ENCODE assay signal across 8 cellular contexts in the genomic region with DNA sequence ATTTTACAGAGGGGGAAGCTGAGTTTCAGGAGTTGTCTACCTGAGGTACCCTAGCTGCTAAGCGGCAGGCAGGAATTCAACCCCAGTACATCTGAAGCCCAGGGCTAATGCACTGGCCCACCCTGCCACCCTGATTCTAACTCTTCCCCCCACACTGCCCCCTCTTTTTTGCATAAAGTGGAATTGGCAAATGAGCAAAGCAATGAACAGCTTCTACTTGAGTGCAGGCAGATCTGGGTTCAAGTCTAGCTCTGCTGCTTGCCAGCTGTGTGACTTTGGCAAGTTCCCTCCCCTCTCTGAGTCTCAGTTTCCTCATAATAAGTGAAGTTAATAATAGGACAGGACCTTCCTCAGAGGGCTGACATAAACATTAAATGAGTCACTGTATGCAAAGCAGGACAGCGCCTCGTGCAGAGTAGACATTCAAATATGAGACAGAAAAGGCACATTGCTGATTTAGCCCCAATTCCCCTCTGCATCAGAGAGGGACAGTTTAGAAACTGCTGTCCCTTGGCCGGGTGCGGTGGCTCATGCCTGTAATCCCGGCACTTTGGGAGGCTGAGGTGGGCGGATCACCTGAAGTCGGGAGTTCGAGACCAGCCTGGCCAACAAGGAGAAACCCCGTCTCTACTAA. TPM values are rescaled to one million over a fixed set of nuclear protein-coding genes. Genes with fewer than 3 reads are reported as not detected.
A peak's percentile ranks its signal among the peaks of the same experiment; 100 is the strongest.
DNase-seq lines count a peak whose midpoint lies in the region; ATAC-seq and TF ChIP-seq lines count a peak whose summit lies in the region.

No MANE protein-coding gene starts in this region.

- no peak overlapping the region for H3K4me3 ChIP-seq in Panc1 (ENCODE audit: low read depth in 2 of 2, low read length in 2 of 2)
- H3K4me3 ChIP-seq in fibroblast of mammary gland (ENCODE audit: control insufficient read depth, low read depth, low read length), result no peak overlapping the region
- H3K4me3 ChIP-seq in ovary, result no peak overlapping the region

- H3K4me1 ChIP-seq in Panc1 (ENCODE audit: control insufficient read depth, insufficient read depth, low read length), result peaks cover 56% of the 10 kb centered on the region
- no peaks in the 10 kb centered on the region for H3K4me1 ChIP-seq in ovary (ENCODE audit: insufficient read depth)

- intact Hi-C loops in Panc1 (cut with micrococcal nuclease; ENCODE audit: unreplicated experiment), result no loop called here
- intact Hi-C loops in ovary (cut with DNase I), result loop anchor here in 1 of 4 donors (10.0 kb wide), 1 partner anchor 768 kb away; the partner anchor contains the start of gene PIGT

- no peaks in the 10 kb centered on the region; the same call in 1 of the 2 replicates for H3K36me3 ChIP-seq in Panc1 (ENCODE audit: control insufficient read depth, insufficient read depth, low read length)
- H3K36me3 ChIP-seq in ovary, result no peaks in the 10 kb centered on the region

- peak; percentile 21 for DNase-seq in activated naive CD4-positive, alpha-beta T cell treated with Interleukin-2 at 50 U/mL for 16 hours
- DNase-seq in activated naive CD4-positive, alpha-beta T cell treated with anti-CD3 and anti-CD28 coated beads, Interleukin-2, amount 50 U/mL, for 16 hours, result no peak
- DNase-seq in Panc1 (ENCODE audit: low read depth, low spot score), result no peak
- peak; percentile 46 for DNase-seq in fibroblast of mammary gland (ENCODE audit: low read depth)
- DNase-seq in ovary, result no peak
- no peak for DNase-seq in NCI-H446 (lab: John Stamatoyannopoulos, UW)
- DNase-seq in nucleus accumbens (lab: John Stamatoyannopoulos, UW), result no peak

- TF ChIP-seq EP300 in ovary (IDR thresholded peaks at IDR 0.05), result no peak

- in situ Hi-C loops in Panc1 (cut with HindIII; ENCODE audit: low pct_unique_long_range_greater_than_20kb, low sequenced_read_pairs), result no loop called here

- no peaks in the 10 kb centered on the region for H3K27me3 ChIP-seq in Panc1 (ENCODE audit: control insufficient read depth, insufficient read depth, low read length)
- no peaks in the 10 kb centered on the region for H3K27me3 ChIP-seq in ovary

- CTCF ChIA-PET in Panc1 (lab: Charles Lee), result interaction anchor here (0.6 kb wide), 1 partner anchor 264 kb away, joined by 11 read pairs; no protein-coding TSS in a partner anchor

- H3K9me3 ChIP-seq in Panc1 (ENCODE audit: control insufficient read depth, insufficient read depth, low read depth, low read length), result no peaks in the 10 kb centered on the region
- no peaks in the 10 kb centered on the region for H3K9me3 ChIP-seq in ovary

- WGBS in ovary, 3 donors, result 86 to 89% (median 87%) methylated on average over 10 of the region's 10 CpGs

- POLR2A ChIA-PET in Panc1 (lab: Charles Lee), result no interaction called here

- peak overlapping the region; percentile 49 for H3K27ac ChIP-seq in Panc1 (ENCODE audit: low read length)
- H3K27ac ChIP-seq in ovary, result no peak overlapping the region

- no TSS peak for BruUV-seq in Panc1 (replicated peaks; lab: Mats Ljungman, UMichigan)

- ATAC-seq in HG02885 (IDR thresholded peaks at IDR 0.05; ENCODE audit: poor library complexity, unreplicated experiment) (peak; percentile 54), Panc1 (no peak)

- TF ChIP-seq CTCF in Panc1 (IDR thresholded peaks at IDR 0.05) (no peak), fibroblast of mammary gland (conservative IDR thresholded peaks at IDR 0.05; ENCODE audit: control insufficient read depth, insufficient read depth, low read depth, low read length) (no peak), ovary (IDR thresholded peaks at IDR 0.05) (no peak)

- TF ChIP-seq POLR2A in ovary (IDR thresholded peaks at IDR 0.05), result no peak

RNA-seq across cellular contexts. Expression of gene ADA, which starts 4.7 kb away (rescaled TPM):
- total RNA-seq in Panc1 (2021; ENCODE audit: unreplicated experiment) (53.8 TPM), ovary (1 to 10 TPM; 1.1 to 5.7 (median 3.2) TPM)
- polyA plus RNA-seq in Panc1 (2012; ENCODE audit: insufficient read length), result 65.5 TPM
- 1 to 10 TPM; 2.8 to 7.4 TPM for polyA plus RNA-seq in ovary

Comparison
In these comparisons a context has a peak if more than half of its experiments do, and no peak if none do; other contexts are left out.
1. DNase-seq: peak in activated naive CD4-positive, alpha-beta T cell treated with Interleukin-2 at 50 U/mL for 16 hours (single experiment) and fibroblast of mammary gland (single experiment); none in activated naive CD4-positive, alpha-beta T cell treated with anti-CD3 and anti-CD28 coated beads, Interleukin-2, amount 50 U/mL, for 16 hours (single experiment), Panc1 (single experiment), ovary (0 of 5), NCI-H446 (0 of 2) and nucleus accumbens (0 of 56).